Comparison of ENCODE assay signal across 29 cellular contexts in genomic region chr3:177749836-177750235, GRCh38.
"Had no signal": no experiment of that assay in that cellular context is flagged by ENCODE, and none has a peak within 500 bp of the region (broad histone marks: within the 10 kb centered on the region; RNA-seq: fewer than 3 reads in every experiment).

No MANE protein-coding gene starts in this region.

- H3K4me3 ChIP-seq: colonic mucosa, coronary artery, dorsolateral prefrontal cortex, esophagus muscularis mucosa, esophagus squamous epithelium, gastrocnemius medialis, gastroesophageal sphincter, heart left ventricle, heart right ventricle had no signal

- ATAC-seq: effector memory CD8-positive, alpha-beta T cell; esophagus mucosa; foreskin keratinocyte; gastrocnemius medialis; gastroesophageal sphincter; heart left ventricle; heart right ventricle had no signal

- H3K27ac Mint-ChIP-seq: dendritic cell treated with granulocyte-macrophage colony-stimulating factor and Interleukin-4, amounts not matched to agents 40 ng/mL and 50 ng/mL, for 4 days; effector memory CD8-positive, alpha-beta T cell; endodermal cell had no signal

- H3K27me3 Mint-ChIP-seq: dendritic cell treated with granulocyte-macrophage colony-stimulating factor and Interleukin-4, amounts not matched to agents 40 ng/mL and 50 ng/mL, for 4 days; effector memory CD8-positive, alpha-beta T cell had no signal

- H3K9me3 Mint-ChIP-seq: dendritic cell treated with granulocyte-macrophage colony-stimulating factor and Interleukin-4, amounts not matched to agents 40 ng/mL and 50 ng/mL, for 4 days; effector memory CD8-positive, alpha-beta T cell; endodermal cell had no signal

- H3K27ac ChIP-seq: colonic mucosa, coronary artery, dorsolateral prefrontal cortex, epithelial cell of prostate, esophagus muscularis mucosa, esophagus squamous epithelium, foreskin keratinocyte, gastrocnemius medialis, gastroesophageal sphincter, heart left ventricle, heart right ventricle had no signal

- H3K27me3 ChIP-seq: colonic mucosa, dorsolateral prefrontal cortex, esophagus muscularis mucosa, esophagus squamous epithelium, foreskin keratinocyte, gastrocnemius medialis, gastroesophageal sphincter, heart left ventricle, heart right ventricle had no signal

- H3K4me3 Mint-ChIP-seq: dendritic cell treated with granulocyte-macrophage colony-stimulating factor and Interleukin-4, amounts not matched to agents 40 ng/mL and 50 ng/mL, for 4 days; effector memory CD8-positive, alpha-beta T cell; endodermal cell had no signal

- H3K36me3 ChIP-seq: colonic mucosa, esophagus muscularis mucosa, esophagus squamous epithelium, gastrocnemius medialis, gastroesophageal sphincter, heart left ventricle, heart right ventricle had no signal

- H3K9me3 ChIP-seq: colonic mucosa, esophagus muscularis mucosa, esophagus squamous epithelium, gastrocnemius medialis, gastroesophageal sphincter, heart left ventricle, heart right ventricle had no signal

- FAIRE-seq: colon, endometrium, endothelial cell of umbilical vein, frontal cortex had no signal

- DNase-seq: colonic mucosa; cortex of kidney; dermis blood vessel endothelial cell; dorsolateral prefrontal cortex; effector CD4-positive, alpha-beta T cell; effector CD8-positive, alpha-beta T cell; effector memory CD4-positive, alpha-beta T cell; effector memory CD8-positive, alpha-beta T cell; endodermal cell; erythroblast; esophagus squamous epithelium; foreskin fibroblast; foreskin keratinocyte; foreskin melanocyte; gastrocnemius medialis; glutamatergic neuron; head of caudate nucleus; heart left ventricle; heart right ventricle had no signal

- H3K4me1 ChIP-seq: colonic mucosa had no signal
